Comparison of ENCODE assay signal across 25 cellular contexts in the genomic region with DNA sequence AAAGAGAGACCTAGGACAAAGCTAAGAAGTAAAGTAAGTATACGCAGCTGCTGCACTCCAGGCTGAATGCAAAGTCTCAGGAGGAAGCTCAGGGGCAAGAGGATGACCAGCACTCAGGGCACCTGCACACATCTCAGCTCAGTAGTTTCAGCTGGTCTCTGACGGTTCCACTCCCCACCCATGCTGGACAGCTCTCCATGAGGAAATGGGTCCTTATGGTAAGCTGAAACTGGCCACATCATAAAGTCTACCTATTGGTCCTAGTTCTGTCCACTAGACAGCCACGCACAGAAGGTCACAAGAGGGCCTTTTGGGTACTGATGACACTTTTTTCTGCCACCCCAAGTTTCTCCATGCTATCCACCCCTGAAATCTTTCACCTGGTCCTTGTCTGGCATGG.
A peak's percentile ranks its signal among the peaks of the same experiment; 100 is the strongest.
DNase-seq lines count a peak whose midpoint lies in the region; TF ChIP-seq lines count a peak whose summit lies in the region.
"Had no signal": no experiment of that assay in that cellular context is flagged by ENCODE, and none has a peak within 500 bp of the region (broad histone marks: within the 10 kb centered on the region; RNA-seq: fewer than 3 reads in every experiment).

No MANE protein-coding gene starts in this region.

- H2BK15ac ChIP-seq in H9 (ENCODE audit: low read depth, low read length): no peak overlapping the region

- no peaks in the 10 kb centered on the region for H3K4me1 Mint-ChIP-seq in H9
- no peaks in the 10 kb centered on the region for H3K4me1 Mint-ChIP-seq in endodermal cell
- H3K4me1 Mint-ChIP-seq: CD14-positive monocyte; CD8-positive, alpha-beta memory T cell had no signal

- H3K4me1 ChIP-seq in H9 (ENCODE audit: insufficient read depth, low read length) (no peaks in the 10 kb centered on the region; the same call in 1 of the 2 replicates), endodermal cell (ENCODE audit: control insufficient read depth, insufficient read depth, low read length) (no peaks in the 10 kb centered on the region), tibial artery (peaks cover 0 to 25% (median 7%) of the 10 kb centered on the region in 4 donors)
- H3K4me1 ChIP-seq: BE2C; BLaER1 treated with 17β-estradiol and CSF1 and Interleukin-3, amounts not matched to agents 10 nM and 100 nM had no signal

- H2AK5ac ChIP-seq in H9 (ENCODE audit: insufficient read length, low read length): no peak overlapping the region

- no peaks in the 10 kb centered on the region for H3K9me3 Mint-ChIP-seq in H9
- no peaks in the 10 kb centered on the region for H3K9me3 Mint-ChIP-seq in endodermal cell
- H3K9me3 Mint-ChIP-seq: CD4-positive, alpha-beta T cell; HFFc6 had no signal

- no peaks in the 10 kb centered on the region for H4K20me1 ChIP-seq in H9 (ENCODE audit: control insufficient read depth, insufficient read depth, insufficient read length)
- H4K20me1 ChIP-seq: BLaER1 treated with 17β-estradiol and CSF1 and Interleukin-3, amounts not matched to agents 10 nM and 100 nM had no signal

- H3K18ac ChIP-seq in H9 (ENCODE audit: insufficient read length, low read depth, low read length): no peak overlapping the region

- H3K4me3 ChIP-seq in endodermal cell (ENCODE audit: low read length): no peak overlapping the region
- no peak overlapping the region for H3K4me3 ChIP-seq in tibial artery
- H3K4me3 ChIP-seq: A549; BLaER1 treated with 17β-estradiol and CSF1 and Interleukin-3, amounts not matched to agents 10 nM and 100 nM; GM12878; GM23248 had no signal

- H3K27ac Mint-ChIP-seq in H9 (no peak overlapping the region), endodermal cell (no peak overlapping the region)
- H3K27ac Mint-ChIP-seq: CD14-positive monocyte; CD4-positive, alpha-beta T cell; HFFc6 had no signal

- H3K4me2 ChIP-seq in H9 (ENCODE audit: insufficient read depth, insufficient read length, low read length): no peak overlapping the region
- H3K4me2 ChIP-seq: A549; BLaER1 treated with 17β-estradiol and CSF1 and Interleukin-3, amounts not matched to agents 10 nM and 100 nM had no signal

- no peak overlapping the region for H2BK12ac ChIP-seq in H9 (ENCODE audit: insufficient read length, low read depth, low read length)

- H2AFZ ChIP-seq in H9 (ENCODE audit: low read length): no peak overlapping the region
- H2AFZ ChIP-seq: GM23248 had no signal

- H3K4me3 Mint-ChIP-seq in H9: no peak overlapping the region
- H3K4me3 Mint-ChIP-seq in endodermal cell: no peak overlapping the region
- H3K4me3 Mint-ChIP-seq: CD14-positive monocyte; CD4-positive, alpha-beta T cell; CD8-positive, alpha-beta memory T cell; HFFc6 had no signal

- H3K9ac ChIP-seq in H9 (ENCODE audit: extremely low read depth, insufficient read length, low read length) (no peak overlapping the region), endodermal cell (ENCODE audit: extremely low read depth, low read length, poor library complexity, severe bottlenecking) (no peak overlapping the region)
- H3K9ac ChIP-seq: BLaER1 treated with 17β-estradiol and CSF1 and Interleukin-3, amounts not matched to agents 10 nM and 100 nM; GM23248 had no signal

- no peaks in the 10 kb centered on the region for H3K79me2 ChIP-seq in H9 (ENCODE audit: insufficient read depth, low read length)

- no peak overlapping the region for H2BK20ac ChIP-seq in H9 (ENCODE audit: low read depth, low read length, poor library complexity, severe bottlenecking)

- H2BK5ac ChIP-seq in H9 (ENCODE audit: insufficient read length, low read length): no peak overlapping the region

- H3K36me3 ChIP-seq in endodermal cell (ENCODE audit: control insufficient read depth, insufficient read depth, low read length): no peaks in the 10 kb centered on the region
- H3K36me3 ChIP-seq in tibial artery: no peaks in the 10 kb centered on the region
- H3K36me3 ChIP-seq: BE2C; BLaER1 treated with 17β-estradiol and CSF1 and Interleukin-3, amounts not matched to agents 10 nM and 100 nM had no signal

- H3K36me3 Mint-ChIP-seq in H9 (ENCODE audit: insufficient read depth in 1 of 3, low read depth in 3 of 3): no peaks in the 10 kb centered on the region
- H3K36me3 Mint-ChIP-seq in endodermal cell (ENCODE audit: low read depth): no peaks in the 10 kb centered on the region
- H3K36me3 Mint-ChIP-seq: CD14-positive monocyte; CD8-positive, alpha-beta memory T cell had no signal

- H4K5ac ChIP-seq in H9 (ENCODE audit: insufficient read length, low read depth, low read length): no peak overlapping the region

- no peak overlapping the region for H4K8ac ChIP-seq in H9 (replicated peaks; ENCODE audit: insufficient read length, low read depth, low read length)

- no peak overlapping the region for H2BK120ac ChIP-seq in H9 (ENCODE audit: low read depth, low read length, poor library complexity, severe bottlenecking)

- no peak overlapping the region for H3K14ac ChIP-seq in H9 (ENCODE audit: insufficient read depth, low read length)

- H3K23ac ChIP-seq in H9 (ENCODE audit: insufficient read length, low read depth, low read length): no peak overlapping the region

- WGBS in H9 (ENCODE audit: extremely low coverage, insufficient read length, low lambda C conversion rate): no CpG with 5 or more reads among the region's 3 CpGs
- 50 to 60% methylated on average over 2 to 3 of the region's 3 CpGs for WGBS in endodermal cell (ENCODE audit: insufficient coverage in 1 of 2, insufficient read length in 1 of 2), 2 experiments

- H3K27me3 ChIP-seq in H9 (ENCODE audit: insufficient read depth, low read length) (no peaks in the 10 kb centered on the region), endodermal cell (ENCODE audit: control insufficient read depth, insufficient read depth, low read length, poor library complexity, severe bottlenecking) (no peaks in the 10 kb centered on the region), tibial artery (no peaks in the 10 kb centered on the region)
- H3K27me3 ChIP-seq: BE2C; BLaER1 treated with 17β-estradiol and CSF1 and Interleukin-3, amounts not matched to agents 10 nM and 100 nM had no signal

- H3K9me3 ChIP-seq in H9 (ENCODE audit: control insufficient read depth, low read depth, low read length): no peaks in the 10 kb centered on the region
- no peaks in the 10 kb centered on the region for H3K9me3 ChIP-seq in endodermal cell (ENCODE audit: control insufficient read depth, low read length)
- H3K9me3 ChIP-seq in tibial artery: no peaks in the 10 kb centered on the region
- H3K9me3 ChIP-seq: A549; BE2C; BLaER1 treated with 17β-estradiol and CSF1 and Interleukin-3, amounts not matched to agents 10 nM and 100 nM had no signal

- TF ChIP-seq EP300 in Ishikawa (IDR thresholded peaks at IDR 0.05; ENCODE audit: borderline replicate concordance): no peak

- no peak overlapping the region for H3K56ac ChIP-seq in H9 (ENCODE audit: insufficient read length, low read depth, low read length)

- intact Hi-C loops in tibial artery (cut with DNase I; ENCODE audit: low total_unique reads): no loop called here

- H3K27ac ChIP-seq in H9 (ENCODE audit: insufficient read length, low read depth, low read length): no peak overlapping the region
- H3K27ac ChIP-seq in endodermal cell (ENCODE audit: low read depth, low read length): no peak overlapping the region
- H3K27ac ChIP-seq in tibial artery: peak overlapping the region; percentile 38 to 60
- H3K27ac ChIP-seq: BLaER1 treated with 17β-estradiol and CSF1 and Interleukin-3, amounts not matched to agents 10 nM and 100 nM; GM23248 had no signal

- DNase-seq in H9 (peak; percentile 3), endodermal cell (peak; percentile 30), tibial artery (no peak), cerebellar cortex (ENCODE audit: low spot score) (no peak), NCI-H748 (lab: John Stamatoyannopoulos, UW; ENCODE audit: unreplicated experiment) (no peak), cortex of kidney (lab: John Stamatoyannopoulos, UW) (no peak), HUDEP-2 (lab: John Stamatoyannopoulos, UW; ENCODE audit: unreplicated experiment in 76 of 76) (no peak)
- DNase-seq: 8988T; ACHN; AML-193; BE2C; CD4-positive, alpha-beta T cell; CD8-positive, alpha-beta memory T cell; DMS 273 treated with DMSO at 0.1 percent for 48 hours; DMS79; EL; GDM1; H7; HFFc6 had no signal

- H3K27me3 Mint-ChIP-seq in H9 (ENCODE audit: low read depth): peaks cover 6% of the 10 kb centered on the region
- peaks cover 1% of the 10 kb centered on the region for H3K27me3 Mint-ChIP-seq in endodermal cell (ENCODE audit: insufficient read depth)

- no peaks in the 10 kb centered on the region for H3K23me2 ChIP-seq in H9 (ENCODE audit: insufficient read length, low read depth, low read length, poor library complexity, severe bottlenecking)

- H3K79me1 ChIP-seq in H9 (ENCODE audit: insufficient read depth, low read depth, low read length, poor library complexity, severe bottlenecking): no peaks in the 10 kb centered on the region

- TF ChIP-seq CTCF in H9 (conservative IDR thresholded peaks at IDR 0.05) (no peak), endodermal cell (conservative IDR thresholded peaks at IDR 0.05) (no peak), tibial artery (IDR thresholded peaks at IDR 0.05) (no peak)

- no peak overlapping the region for H4K91ac ChIP-seq in H9 (ENCODE audit: insufficient read length, low read depth, low read length)

- H3T11ph ChIP-seq in H9 (ENCODE audit: low read length): no peak overlapping the region

- H3K4ac ChIP-seq in H9 (ENCODE audit: low read depth, low read length): no peak overlapping the region

- no peak for TF ChIP-seq RAD21 in Ishikawa (IDR thresholded peaks at IDR 0.05; ENCODE audit: low read depth)

TF ChIP-seq in Ishikawa, 13 proteins besides CTCF, POLR2A, EP300 and RAD21 (continues in another document):
- no peak for TF ChIP-seq NFIC (IDR thresholded peaks at IDR 0.05)

Comparison
In these comparisons a context has a peak if more than half of its experiments do, and no peak if none do; other contexts are left out.
1. DNase-seq: peak in H9 (single experiment) and endodermal cell (single experiment); none in tibial artery (0 of 2), cerebellar cortex (single experiment), NCI-H748 (single experiment), cortex of kidney (single experiment) and HUDEP-2 (0 of 76).
2. H3K27ac ChIP-seq: peak in tibial artery (2 of 2); none in H9 (single experiment) and endodermal cell (single experiment).